Comparison of ENCODE assay signal across 8 cellular contexts in genomic region chr1:162497723-162498441, GRCh38. TPM values are rescaled to one million over a fixed set of nuclear protein-coding genes. Genes with fewer than 3 reads are reported as not detected.
DNase-seq lines count a peak whose midpoint lies in the region; ATAC-seq, FAIRE-seq and TF ChIP-seq lines count a peak whose summit lies in the region.

Gene UHMK1 (plus strand): TSS chr1:162497818. CDS start chr1:162498001, 183 bp downstream.

- peak within 1 kb of the TSS; percentile 81 for H3K27ac ChIP-seq in HepG2 (ENCODE audit: extremely low read length, insufficient read depth, low read length)

- H3K9me3 ChIP-seq in HepG2 (ENCODE audit: low read length), result no peaks in the 10 kb centered on the region

- TSS peak; percentile 57 for BruUV-seq in HepG2 (replicated peaks; lab: Mats Ljungman, UMichigan)

- peaks cover 2 to 28% of the 10 kb centered on the region in 2 experiments; a peak in 2 of 5 replicates for H3K36me3 ChIP-seq in HepG2 (replicated peaks in 1 of 2; ENCODE audit: control insufficient read depth in 1 of 2, insufficient read depth in 2 of 2, low read length in 2 of 2)

- H2AFZ ChIP-seq in HepG2 (ENCODE audit: low read length), result peak within 1 kb of the TSS; percentile 99

- TF ChIP-seq RAD21 in HepG2 (CRISPR knock-in tag; IDR thresholded peaks at IDR 0.05), result no peak

- TF ChIP-seq EP300 in HepG2 (IDR thresholded peaks at IDR 0.05; ENCODE audit: low read depth in 2 of 2, low read length in 2 of 2) (no peak), HepG2 (CRISPR knock-in tag; IDR thresholded peaks at IDR 0.05; ENCODE audit: borderline replicate concordance) (no peak)

- H3K79me2 ChIP-seq in HepG2 (ENCODE audit: insufficient read depth, low read length), result peaks cover 35% of the 10 kb centered on the region

- in situ Hi-C loops in HepG2 (cut with HindIII; ENCODE audit: extremely low pct_ligation_motif_present, low pct_unique_long_range_greater_than_20kb), result no loop called here

- peaks cover 21% of the 10 kb centered on the region for H3K4me1 ChIP-seq in HepG2 (ENCODE audit: insufficient read depth, low read length)

- no peak for TF ChIP-seq CTCF in HepG2 (CRISPR knock-in tag; IDR thresholded peaks at IDR 0.05)

- H3K27me3 ChIP-seq in HepG2 (ENCODE audit: control insufficient read depth in 1 of 2, insufficient read depth in 2 of 2, low read length in 2 of 2), result no peaks in the 10 kb centered on the region; a peak in 2 of 5 replicates

- H3K9ac ChIP-seq in HepG2 (ENCODE audit: insufficient read depth, low read depth, low read length), result peak within 1 kb of the TSS; percentile 97

- peak; percentile 95 for DNase-seq in CD1c-positive myeloid dendritic cell (ENCODE audit: extremely low spot score)
- DNase-seq in NCI-H774 (lab: John Stamatoyannopoulos, UW), result peak; percentile 91
- DNase-seq in activated CD4-positive, alpha-beta T cell treated with anti-CD3 and anti-CD28 coated beads, Interleukin-2, amount 50 U/mL, for 4 hours, result peak; percentile 89 to 90
- DNase-seq in dermis blood vessel endothelial cell, result peak; percentile 95
- DNase-seq in HepG2 (ENCODE audit: low spot score), result peak; percentile 89
- peak; percentile 75 to 81 for DNase-seq in stimulated activated CD4-positive, alpha-beta T cell treated with anti-CD3 and anti-CD28 coated beads, Interleukin-2, amount 100 ng/mL, for 48 hours

- CTCF ChIA-PET in HepG2 (lab: Yijun Ruan, JAX; ENCODE audit: low intra/inter-chr PET ratio, low total read pairs), result no interaction called here

- H4K20me1 ChIP-seq in HepG2 (ENCODE audit: insufficient read depth, low read length), result 0 out of 2 replicates have a peak, but pooled peaks cover 6% of the 10 kb centered on the region

- WGBS in HepG2 (ENCODE audit: low lambda C conversion rate), result 1% methylated on average over 22 of the region's 61 CpGs

- intact Hi-C loops in HepG2 (cut with micrococcal nuclease; ENCODE audit: unreplicated experiment), result loop anchor here (2.0 to 10.0 kb wide), 3 partner anchors 63 to 441 kb away; partner anchors contain the start of gene UAP1

- peak; percentile 63 to 86 for TF ChIP-seq POLR2A in HepG2 (IDR thresholded peaks at IDR 0.05; ENCODE audit: insufficient read depth in 1 of 2, low read depth in 2 of 2, low read length in 2 of 2)

- H3K4me3 ChIP-seq in HepG2 (replicated peaks in 1 of 3; ENCODE audit: insufficient read depth in 1 of 3, low read depth in 2 of 3, low read length in 3 of 3), result peak within 1 kb of the TSS; percentile 91 to 95 (median 94)

- POLR2A ChIA-PET in HepG2 (lab: Yijun Ruan, JAX), result no interaction called here

- H3K4me2 ChIP-seq in HepG2 (ENCODE audit: low read depth, low read length), result peak within 1 kb of the TSS; percentile 88

- peak; percentile 93 for ATAC-seq in GM19438 (IDR thresholded peaks at IDR 0.05; ENCODE audit: low read depth, unreplicated experiment)
- ATAC-seq in HG03571 (IDR thresholded peaks at IDR 0.05; ENCODE audit: unreplicated experiment), result peak; percentile 95
- peak; percentile 100 for ATAC-seq in HepG2

- peak; percentile 52 for FAIRE-seq in HepG2 (lab: Jason Lieb, UNC)

TF ChIP-seq in HepG2, 621 proteins besides CTCF, POLR2A, EP300 and RAD21 (continues in another document):
- TF ChIP-seq NFAT5 (CRISPR knock-in tag; IDR thresholded peaks at IDR 0.05), result 0 out of 2 replicates have a peak, but pooled peaks have one; percentile 66
- TF ChIP-seq SMARCC2 (IDR thresholded peaks at IDR 0.05), result no peak
- 0 out of 2 replicates have a peak, but pooled peaks have one; percentile 56 for TF ChIP-seq ZNF33B (CRISPR knock-in tag; IDR thresholded peaks at IDR 0.05)
- peak; percentile 33; the same call in 1 of the 2 replicates for TF ChIP-seq ZNF350 (CRISPR knock-in tag; IDR thresholded peaks at IDR 0.05; ENCODE audit: borderline replicate concordance, low read depth)
- TF ChIP-seq ZNF687 (CRISPR knock-in tag; IDR thresholded peaks at IDR 0.05), result peak; percentile 82

RNA-seq across cellular contexts. Expression of gene UHMK1, which starts in this region (rescaled TPM):
- total RNA-seq in dermis blood vessel endothelial cell (68.8 and 71.1 TPM in 2 replicates), HepG2 (2016; rRNA removed; fragmentation: Illumina TruSeq; extraction: Trizol) (20.0 and 27.9 TPM in 2 replicates)
- total RNA-seq in HepG2 (2016; cell fraction: cytosol; rRNA removed; fragmentation: Illumina TruSeq; extraction: Trizol; ENCODE audit: low read depth), result 3.5 and 4.0 TPM in 2 replicates
- 20.4 and 26.7 TPM in 2 replicates for total RNA-seq in HepG2 (2016; cell fraction: insoluble cytoplasmic fraction; rRNA removed; fragmentation: Illumina TruSeq; extraction: Trizol)
- total RNA-seq in HepG2 (2016; cell fraction: membrane; rRNA removed; fragmentation: Illumina TruSeq; extraction: Trizol), result 17.2 and 20.4 TPM in 2 replicates
- 23.7 and 26.0 TPM in 2 replicates for total RNA-seq in HepG2 (2016; cell fraction: nucleus; rRNA removed; fragmentation: Illumina TruSeq; extraction: Trizol)
- 10.4 and 12.9 TPM in 2 replicates for polyA plus RNA-seq in HepG2 (2011; rRNA removed)
- polyA plus RNA-seq in HepG2 (2011; cell fraction: cytosol; rRNA removed), result 3.4 and 6.0 TPM in 2 replicates
- 7.7 and 10.2 TPM in 2 replicates for polyA plus RNA-seq in HepG2 (2011; cell fraction: nucleus; rRNA removed)
- polyA plus RNA-seq in HepG2 (2012), result 11.3 and 12.7 TPM in 2 replicates
- 1.5 TPM in 2 replicates for polyA plus RNA-seq in HepG2 (2016; cell fraction: cytosol; fragmentation: Illumina TruSeq; extraction: Trizol; ENCODE audit: low read depth)
- 18.7 and 19.2 TPM in 2 replicates for polyA plus RNA-seq in HepG2 (2016; cell fraction: insoluble cytoplasmic fraction; fragmentation: Illumina TruSeq; extraction: Trizol; ENCODE audit: low read depth)
- 6.1 and 6.5 TPM in 2 replicates for polyA plus RNA-seq in HepG2 (2016; cell fraction: membrane; fragmentation: Illumina TruSeq; extraction: Trizol; ENCODE audit: low read depth)
- polyA plus RNA-seq in HepG2 (2016; cell fraction: nucleus; fragmentation: Illumina TruSeq; extraction: Trizol; ENCODE audit: insufficient read depth, low read depth), result 21.4 and 22.7 TPM in 2 replicates
- 18.6 and 61.3 TPM in 2 replicates for polyA minus RNA-seq in HepG2 (2011; rRNA and poly(A)+ RNA removed; ENCODE audit: low replicate concordance)
- 13.9 and 17.8 TPM in 2 replicates for polyA minus RNA-seq in HepG2 (2011; cell fraction: cytosol; rRNA and poly(A)+ RNA removed)
- 37.1 and 40.5 TPM in 2 replicates for polyA minus RNA-seq in HepG2 (2011; cell fraction: nucleus; rRNA and poly(A)+ RNA removed)

Comparison
In these comparisons a context has a peak if more than half of its experiments do, and no peak if none do; other contexts are left out.
1. Peak in every context shown above with its lines: DNase-seq, ATAC-seq, H3K4me3 ChIP-seq and H3K27ac ChIP-seq.